Comparison of ENCODE assay signal across 12 cellular contexts in genomic region chr10:95441547-95441923, GRCh38.
DNase-seq lines count a peak whose midpoint lies in the region; ATAC-seq and TF ChIP-seq lines count a peak whose summit lies in the region.
"Had no signal": no experiment of that assay in that cellular context is flagged by ENCODE, and none has a peak within 500 bp of the region (broad histone marks: within the 10 kb centered on the region; RNA-seq: fewer than 3 reads in every experiment).

No MANE protein-coding gene starts in this region.

- ATAC-seq in GM18907 (IDR thresholded peaks at IDR 0.05; ENCODE audit: unreplicated experiment): peak; percentile 9
- ATAC-seq in GM21576 (IDR thresholded peaks at IDR 0.05; ENCODE audit: unreplicated experiment): peak; percentile 13
- peak; percentile 10 for ATAC-seq in HG03354 (IDR thresholded peaks at IDR 0.05; ENCODE audit: poor library complexity, severe bottlenecking, unreplicated experiment)
- ATAC-seq in HG02571 (IDR thresholded peaks at IDR 0.05; ENCODE audit: unreplicated experiment): no peak
- ATAC-seq: psoas muscle had no signal

- no peak for TF ChIP-seq CTCF in prostate gland (IDR thresholded peaks at IDR 0.05)
- no peak for TF ChIP-seq CTCF in osteoblast (IDR thresholded peaks at IDR 0.05; ENCODE audit: extremely low read depth, low read depth, low read length)

- H3K4me1 ChIP-seq in prostate gland (replicated peaks) (no peaks in the 10 kb centered on the region), osteoblast (ENCODE audit: insufficient read depth, low read length) (peaks cover 9% of the 10 kb centered on the region)

- 86% methylated on average over 2 of the region's 2 CpGs for WGBS in prostate gland

- no peaks in the 10 kb centered on the region for H3K27me3 ChIP-seq in prostate gland (replicated peaks; ENCODE audit: insufficient read depth)
- H3K27me3 ChIP-seq in osteoblast (ENCODE audit: insufficient read depth, low read length): no peaks in the 10 kb centered on the region

- DNase-seq in prostate gland (ENCODE audit: low spot score) (no peak), NCI-H2196 treated with DMSO at 0.1 percent for 48 hours (lab: John Stamatoyannopoulos, UW; ENCODE audit: unreplicated experiment) (no peak), activated gamma-delta T cell treated with Interleukin-2 at 50 U/mL for 16 hours (no peak), osteoblast (ENCODE audit: insufficient read length, low spot score, missing footprints) (no peak)
- DNase-seq: CD4-positive, alpha-beta T cell; NCI-H2171 treated with DMSO at 0.1 percent for 48 hours; psoas muscle; stimulated activated CD4-positive, alpha-beta T cell treated with anti-CD3 and anti-CD28 coated beads, Interleukin-4, amount 100 ng/mL, for 1 hour had no signal

- H3K79me2 ChIP-seq in osteoblast (ENCODE audit: insufficient read depth, low read length): no peaks in the 10 kb centered on the region

- no peaks in the 10 kb centered on the region for H4K20me1 ChIP-seq in osteoblast (ENCODE audit: insufficient read depth, low read length)

- intact Hi-C loops in prostate gland (cut with DNase I): no loop called here

- H2AFZ ChIP-seq in osteoblast (ENCODE audit: low read length): no peak overlapping the region

- no peaks in the 10 kb centered on the region for H3K36me3 ChIP-seq in prostate gland
- H3K36me3 ChIP-seq in osteoblast (ENCODE audit: insufficient read depth, low read length): no peaks in the 10 kb centered on the region

- TF ChIP-seq POLR2A in prostate gland (IDR thresholded peaks at IDR 0.05): no peak

- no peak overlapping the region for H3K4me3 ChIP-seq in prostate gland
- no peak overlapping the region for H3K4me3 ChIP-seq in osteoblast (ENCODE audit: insufficient read depth, low read length)
- H3K4me3 ChIP-seq: psoas muscle had no signal

- no peak overlapping the region for H3K4me2 ChIP-seq in osteoblast (ENCODE audit: insufficient read depth, low read length)

- H3K27ac ChIP-seq in prostate gland (peak overlapping the region; percentile 29 to 76), osteoblast (ENCODE audit: low read depth, low read length) (no peak overlapping the region)
- H3K27ac ChIP-seq: psoas muscle had no signal

- H3K9me3 ChIP-seq in prostate gland: no peaks in the 10 kb centered on the region
- no peaks in the 10 kb centered on the region for H3K9me3 ChIP-seq in osteoblast (ENCODE audit: low read depth, low read length)
- H3K9me3 ChIP-seq: psoas muscle had no signal
